23 cellular contexts compared by ENCODE assay signal in genomic region chr4:8854016-8854415, GRCh38. TPM values are rescaled to one million over a fixed set of nuclear protein-coding genes. Genes with fewer than 3 reads are reported as not detected.
"Had no signal": no experiment of that assay in that cellular context is flagged by ENCODE, and none has a peak within 500 bp of the region (broad histone marks: within the 10 kb centered on the region; RNA-seq: fewer than 3 reads in every experiment).

No MANE protein-coding gene starts in this region.

- ATAC-seq: Panc1, PC-3, T-cell had no signal

- DNase-seq: KBM-7, NCI-H1048, NCI-H1105, NCI-H1417, NCI-H1436 treated with DMSO at 0.1 percent for 48 hours, NCI-H1694, NCI-H187 treated with DMSO at 0.1 percent for 48 hours, NCI-H2029 treated with DMSO at 0.1 percent for 48 hours, NCI-H2107, NCI-H2227 treated with DMSO at 0.1 percent for 48 hours, NCI-H524, NCI-H526 treated with DMSO at 0.1 percent for 48 hours, NCI-H774, PC-3, SHP77, SK-N-SH, SW 1271, T-cell had no signal

- H3K9ac ChIP-seq: SK-N-SH had no signal

- H3K9me3 ChIP-seq: SK-N-SH had no signal

- H3K4me2 ChIP-seq: SK-N-SH had no signal

RNA-seq across cellular contexts. Expression of gene HMX1, which starts 17.6 kb away (rescaled TPM):
- total RNA-seq: HT-29, LHCN-M2, MCF 10A, OCI-LY7, PC-3, T-cell had no signal
